In genomic region chr1:81976539-81976938, GRCh38 we compare ENCODE assay signal across 18 cellular contexts.
DNase-seq lines count a peak whose midpoint lies in the region; ATAC-seq, FAIRE-seq and TF ChIP-seq lines count a peak whose summit lies in the region.
"Had no signal": no experiment of that assay in that cellular context is flagged by ENCODE, and none has a peak within 500 bp of the region (broad histone marks: within the 10 kb centered on the region; RNA-seq: fewer than 3 reads in every experiment).

No MANE protein-coding gene starts in this region.

- H3K79me2 ChIP-seq in GM23338 (replicated peaks; ENCODE audit: insufficient read depth) = no peaks in the 10 kb centered on the region
- no peaks in the 10 kb centered on the region for H3K79me2 ChIP-seq in HepG2 (ENCODE audit: insufficient read depth, low read length)

- peaks cover 48% of the 10 kb centered on the region for H3K4me1 ChIP-seq in GM23338 (ENCODE audit: insufficient read depth)
- peaks cover 74% of the 10 kb centered on the region for H3K4me1 ChIP-seq in HUES64 (ENCODE audit: insufficient read depth, low read length)
- peaks cover 20% of the 10 kb centered on the region for H3K4me1 ChIP-seq in HepG2 (ENCODE audit: insufficient read depth, low read length)
- H3K4me1 ChIP-seq: BE2C, Caco-2 had no signal

- no peaks in the 10 kb centered on the region for H3K9me3 Mint-ChIP-seq in GM23338

- intact Hi-C loops in HepG2 (cut with micrococcal nuclease; ENCODE audit: unreplicated experiment) = no loop called here

- H3K27ac ChIP-seq in GM23338 (ENCODE audit: low read depth) = peak overlapping the region; percentile 45; the same call in 1 of the 2 replicates
- peak overlapping the region; percentile 58 for H3K27ac ChIP-seq in HUES64 (ENCODE audit: low read depth, low read length)
- no peak overlapping the region for H3K27ac ChIP-seq in HepG2 (ENCODE audit: extremely low read length, insufficient read depth, low read length)
- H3K27ac ChIP-seq: GM23248 had no signal

- FAIRE-seq in HepG2 (lab: Jason Lieb, UNC) = no peak
- FAIRE-seq: D721Med, G401.6, GM12891, HTR-8/SVneo had no signal

- DNase-seq in GM23338 (ENCODE audit: low spot score) (peak; percentile 23), foreskin melanocyte (peak; percentile 4), HepG2 (ENCODE audit: low spot score) (no peak), SHP77 (lab: John Stamatoyannopoulos, UW) (no peak)
- no peak for DNase-seq in central memory CD4-positive, alpha-beta T cell
- DNase-seq: 8988T; BE2C; C1 segment of cervical spinal cord; Caco-2; CD4-positive, CD25-positive, alpha-beta regulatory T cell; GM23248 had no signal

- H3K4me3 ChIP-seq in GM23338 (no peak overlapping the region), HUES64 (ENCODE audit: low read length) (no peak overlapping the region), HepG2 (replicated peaks in 1 of 3; ENCODE audit: insufficient read depth in 1 of 3, low read depth in 2 of 3, low read length in 3 of 3) (no peak overlapping the region)
- H3K4me3 ChIP-seq: GM23248 had no signal

- H4K20me1 ChIP-seq in GM23338 (replicated peaks; ENCODE audit: insufficient read depth) (no peaks in the 10 kb centered on the region), HepG2 (ENCODE audit: insufficient read depth, low read length) (no peaks in the 10 kb centered on the region)

- TF ChIP-seq RAD21 in HepG2 (CRISPR knock-in tag; IDR thresholded peaks at IDR 0.05) = no peak

- no peaks in the 10 kb centered on the region for H3F3A ChIP-seq in GM23338 (replicated peaks; ENCODE audit: low read depth)

- ATAC-seq in GM23338 (no peak), HepG2 (no peak), GM18873 (IDR thresholded peaks at IDR 0.05; ENCODE audit: low FRiP score, unreplicated experiment) (no peak)
- ATAC-seq: HCT116 had no signal

- peaks cover 65% of the 10 kb centered on the region for H3K4me1 Mint-ChIP-seq in GM23338
- H3K4me1 Mint-ChIP-seq: CD4-positive, CD25-positive, alpha-beta regulatory T cell had no signal

- no peak for TF ChIP-seq POLR2A in HepG2 (IDR thresholded peaks at IDR 0.05; ENCODE audit: insufficient read depth in 1 of 2, low read depth in 2 of 2, low read length in 2 of 2)

- CTCF ChIA-PET in HepG2 (lab: Yijun Ruan, JAX; ENCODE audit: low intra/inter-chr PET ratio, low total read pairs) = no interaction called here

- H3K27me3 ChIP-seq in GM23338 (ENCODE audit: insufficient read depth) (no peaks in the 10 kb centered on the region), HUES64 (ENCODE audit: insufficient read depth, low read length) (no peaks in the 10 kb centered on the region), HepG2 (ENCODE audit: control insufficient read depth in 1 of 2, insufficient read depth in 2 of 2, low read length in 2 of 2) (no peaks in the 10 kb centered on the region)
- H3K27me3 ChIP-seq: BE2C had no signal

- no peaks in the 10 kb centered on the region for H3K9me2 ChIP-seq in GM23338 (ENCODE audit: insufficient read depth)

- TF ChIP-seq CTCF in GM23338 (conservative IDR thresholded peaks at IDR 0.05; ENCODE audit: low read depth in 2 of 2) (no peak), HepG2 (CRISPR knock-in tag; IDR thresholded peaks at IDR 0.05) (no peak)

- WGBS in HUES64 = 68% methylated on average over 1 of the region's 2 CpGs
- WGBS in HepG2 (ENCODE audit: low lambda C conversion rate) = 60% methylated on average over 2 of the region's 2 CpGs

- in situ Hi-C loops in HepG2 (cut with HindIII; ENCODE audit: extremely low pct_ligation_motif_present, low pct_unique_long_range_greater_than_20kb) = no loop called here

- POLR2A ChIA-PET in HepG2 (lab: Yijun Ruan, JAX) = no interaction called here

- H3K36me3 ChIP-seq in GM23338 (ENCODE audit: insufficient read depth) = no peaks in the 10 kb centered on the region
- peaks cover 50% of the 10 kb centered on the region for H3K36me3 ChIP-seq in HUES64 (ENCODE audit: insufficient read depth, low read length)
- H3K36me3 ChIP-seq in HepG2 (replicated peaks in 1 of 2; ENCODE audit: control insufficient read depth in 1 of 2, insufficient read depth in 2 of 2, low read length in 2 of 2) = no peaks in the 10 kb centered on the region
- H3K36me3 ChIP-seq: BE2C had no signal

- H3K9ac ChIP-seq in HUES64 (ENCODE audit: low read depth, low read length) (no peak overlapping the region), HepG2 (ENCODE audit: insufficient read depth, low read depth, low read length) (no peak overlapping the region)
- H3K9ac ChIP-seq: GM23248 had no signal

- no peaks in the 10 kb centered on the region for H3K9me3 ChIP-seq in HUES64 (ENCODE audit: insufficient read depth, low read depth, low read length)
- no peaks in the 10 kb centered on the region for H3K9me3 ChIP-seq in HepG2 (ENCODE audit: low read length)
- H3K9me3 ChIP-seq: BE2C, Caco-2 had no signal

- no peaks in the 10 kb centered on the region for H3K27me3 Mint-ChIP-seq in GM23338 (ENCODE audit: insufficient read depth, low read depth, poor library complexity)
- H3K27me3 Mint-ChIP-seq: CD4-positive, CD25-positive, alpha-beta regulatory T cell had no signal

- no TSS peak for BruUV-seq in HepG2 (replicated peaks; lab: Mats Ljungman, UMichigan)

- H2AFZ ChIP-seq in GM23338 (no peak overlapping the region), HepG2 (ENCODE audit: low read length) (no peak overlapping the region)
- H2AFZ ChIP-seq: GM23248 had no signal

- H3K27ac Mint-ChIP-seq in GM23338 = peak overlapping the region; percentile 70; the same call in 1 of the 2 replicates
- H3K27ac Mint-ChIP-seq: CD4-positive, CD25-positive, alpha-beta regulatory T cell had no signal

- peaks cover 16% of the 10 kb centered on the region; the same call in 2 of the 3 replicates for H3K36me3 Mint-ChIP-seq in GM23338 (ENCODE audit: low read depth)
- H3K36me3 Mint-ChIP-seq: CD4-positive, CD25-positive, alpha-beta regulatory T cell had no signal

- H3K4me2 ChIP-seq in GM23338 (peak overlapping the region; percentile 34), HepG2 (ENCODE audit: low read depth, low read length) (no peak overlapping the region)

- no peak for TF ChIP-seq EP300 in HepG2 (IDR thresholded peaks at IDR 0.05; ENCODE audit: low read depth in 2 of 2, low read length in 2 of 2)
- TF ChIP-seq EP300 in HepG2 (CRISPR knock-in tag; IDR thresholded peaks at IDR 0.05; ENCODE audit: borderline replicate concordance) = no peak

- no peak overlapping the region for H3K4me3 Mint-ChIP-seq in GM23338
- H3K4me3 Mint-ChIP-seq: CD4-positive, CD25-positive, alpha-beta regulatory T cell had no signal

TF ChIP-seq in GM23338, 12 proteins besides CTCF, POLR2A, EP300 and RAD21 (continues in another document):
- TF ChIP-seq ETS1 (IDR thresholded peaks at IDR 0.05) (no peak), JUNB (IDR thresholded peaks at IDR 0.05; ENCODE audit: unreplicated experiment) (no peak), ZNF331 (CRISPR knock-in tag; IDR thresholded peaks at IDR 0.05; ENCODE audit: low read depth) (no peak)

TF ChIP-seq in HepG2, 621 proteins besides CTCF, POLR2A, EP300 and RAD21 (continues in another document):
- no peak for TF ChIP-seq AHR (CRISPR knock-in tag; IDR thresholded peaks at IDR 0.05)
- TF ChIP-seq YEATS4 (CRISPR knock-in tag; IDR thresholded peaks at IDR 0.05; ENCODE audit: borderline replicate concordance) = no peak
- TF ChIP-seq ZNF274 (CRISPR knock-in tag; IDR thresholded peaks at IDR 0.05) = no peak
- TF ChIP-seq CHD4 (IDR thresholded peaks at IDR 0.05; ENCODE audit: borderline replicate concordance, low read length) = no peak
- no peak for TF ChIP-seq DRAP1 (CRISPR knock-in tag; IDR thresholded peaks at IDR 0.05)
- TF ChIP-seq ATRX (CRISPR knock-in tag; IDR thresholded peaks at IDR 0.05; ENCODE audit: borderline replicate concordance) = no peak
- TF ChIP-seq HDAC2 (CRISPR knock-in tag; IDR thresholded peaks at IDR 0.05) = no peak
- no peak for TF ChIP-seq TAF15 (IDR thresholded peaks at IDR 0.05; ENCODE audit: low read depth, low read length, poor library complexity, severe bottlenecking)
- no peak for TF ChIP-seq ZBTB37 (CRISPR knock-in tag; IDR thresholded peaks at IDR 0.05)
- TF ChIP-seq ONECUT2 (CRISPR knock-in tag; IDR thresholded peaks at IDR 0.05) = no peak
- no peak for TF ChIP-seq ZNF20 (CRISPR knock-in tag; IDR thresholded peaks at IDR 0.05)
- TF ChIP-seq HMG20B (CRISPR knock-in tag; conservative IDR thresholded peaks at IDR 0.05) = no peak

Comparison
In these comparisons a context has a peak if more than half of its experiments do, and no peak if none do; other contexts are left out.
1. DNase-seq: peak in GM23338 (single experiment) and foreskin melanocyte (single experiment); none in central memory CD4-positive, alpha-beta T cell (single experiment), HepG2 (single experiment) and SHP77 (0 of 2).